ENCODE assay signal across 8 cellular contexts in the genomic region with DNA sequence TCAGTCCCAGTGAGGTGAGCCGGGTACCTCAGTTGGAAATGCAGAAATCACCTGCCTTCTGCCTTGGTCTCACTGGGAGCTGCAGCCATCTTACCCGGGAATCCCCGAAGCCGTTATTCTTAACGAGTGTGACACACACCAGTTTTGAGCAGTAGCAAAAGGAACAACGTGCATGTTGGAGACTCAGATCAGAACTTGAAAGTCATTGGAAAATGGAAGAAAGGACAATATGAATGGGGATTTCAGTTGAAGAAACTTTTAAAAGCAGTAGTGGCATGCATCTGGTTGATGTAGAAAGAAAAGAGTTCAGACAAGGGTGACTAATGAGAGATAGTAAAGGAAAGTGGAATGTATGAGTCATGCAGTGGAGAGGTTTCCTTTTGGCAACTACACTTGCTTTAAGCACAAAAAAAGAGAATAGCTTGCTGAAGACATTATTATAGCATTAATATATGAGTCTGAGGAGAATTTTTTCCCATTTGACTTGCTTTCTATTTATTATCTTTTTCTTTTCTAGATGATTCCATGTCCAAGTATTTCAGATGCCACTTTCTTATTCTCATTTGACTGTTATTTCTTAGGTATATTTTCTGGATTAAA. TPM values are rescaled to one million over a fixed set of nuclear protein-coding genes. Genes with fewer than 3 reads are reported as not detected.
DNase-seq lines count a peak whose midpoint lies in the region; ATAC-seq and TF ChIP-seq lines count a peak whose summit lies in the region.

No MANE protein-coding gene starts in this region.

- peak overlapping the region; percentile 19 for H3K4me3 Mint-ChIP-seq in activated naive CD8-positive, alpha-beta T cell treated with anti-CD3 and anti-CD28 coated beads, Interleukin-2, amount 10 ng/mL, durations not matched to agents 7 days and 5 days
- H3K4me3 Mint-ChIP-seq in immature natural killer cell: peak overlapping the region in 2 of 5 donors; percentile 8 to 62

- ATAC-seq in Right ventricle myocardium superior (ENCODE audit: poor library complexity) (peak; percentile 98), HG03025 (IDR thresholded peaks at IDR 0.05; ENCODE audit: low FRiP score, unreplicated experiment) (peak; percentile 67)
- ATAC-seq in activated naive CD8-positive, alpha-beta T cell treated with anti-CD3 and anti-CD28 coated beads, Interleukin-2, amount 10 ng/mL, durations not matched to agents 7 days and 5 days (ENCODE audit: low read depth): peak; percentile 85

- H3K4me1 Mint-ChIP-seq in activated naive CD8-positive, alpha-beta T cell treated with anti-CD3 and anti-CD28 coated beads, Interleukin-2, amount 10 ng/mL, durations not matched to agents 7 days and 5 days: peaks cover 17% of the 10 kb centered on the region
- H3K4me1 Mint-ChIP-seq in immature natural killer cell: peaks cover 22 to 41% of the 10 kb centered on the region in 2 donors

- H3K79me2 ChIP-seq in OCI-LY1 (ENCODE audit: insufficient read depth, low read length): no peaks in the 10 kb centered on the region

- H3K9me2 ChIP-seq in OCI-LY1 (ENCODE audit: low read depth, low read length): no peaks in the 10 kb centered on the region; the same call in 1 of the 2 replicates

- no peaks in the 10 kb centered on the region for H3K9me3 ChIP-seq in OCI-LY1 (ENCODE audit: low read length)

- H3K9ac ChIP-seq in OCI-LY1 (ENCODE audit: low read length): peak overlapping the region; percentile 20; the same call in 1 of the 2 replicates

- H2AFZ ChIP-seq in OCI-LY1 (ENCODE audit: low read length): no peak overlapping the region

- no peaks in the 10 kb centered on the region for H4K20me1 ChIP-seq in OCI-LY1 (ENCODE audit: insufficient read depth, low read length)

- H3K27me3 Mint-ChIP-seq in activated naive CD8-positive, alpha-beta T cell treated with anti-CD3 and anti-CD28 coated beads, Interleukin-2, amount 10 ng/mL, durations not matched to agents 7 days and 5 days: no peaks in the 10 kb centered on the region
- peaks cover 0 to 3% (median 1%) of the 10 kb centered on the region in 3 donors for H3K27me3 Mint-ChIP-seq in immature natural killer cell (ENCODE audit: low read depth in 3 of 3)

- H3K27ac ChIP-seq in OCI-LY1 (ENCODE audit: low read depth, low read length, poor library complexity, severe bottlenecking): peak overlapping the region; percentile 34

- H3K4me1 ChIP-seq in OCI-LY1 (ENCODE audit: insufficient read depth, low read length, severe bottlenecking): peaks cover 30% of the 10 kb centered on the region

- no peaks in the 10 kb centered on the region; the same call in 1 of the 2 replicates for H3F3A ChIP-seq in OCI-LY1 (ENCODE audit: insufficient read depth, low read length)

- no peak for DNase-seq in Right ventricle myocardium superior
- DNase-seq in cardiac septum (ENCODE audit: low spot score): no peak
- no peak for DNase-seq in activated naive CD8-positive, alpha-beta T cell treated with anti-CD3 and anti-CD28 coated beads, Interleukin-2, amount 10 ng/mL, durations not matched to agents 7 days and 5 days
- DNase-seq in immature natural killer cell: peak in 2 of 3 donors; percentile 9 to 31
- DNase-seq in stimulated activated CD4-positive, alpha-beta T cell treated with anti-CD3 and anti-CD28 coated beads, Interleukin-4, amount 100 ng/mL, for 1 hour: peak; percentile 53
- DNase-seq in NCI-H82 (lab: John Stamatoyannopoulos, UW): no peak

- POLR2A ChIA-PET in activated naive CD8-positive, alpha-beta T cell treated with anti-CD3 and anti-CD28 coated beads, Interleukin-2, amount 10 ng/mL, durations not matched to agents 7 days and 5 days (lab: Charles Lee): interaction anchor here (0.6 kb wide), 1 partner anchor 137 kb away, joined by 4 read pairs; no protein-coding TSS in a partner anchor

- H3K4me2 ChIP-seq in OCI-LY1 (ENCODE audit: low read length): peak overlapping the region; percentile 40

- H3K36me3 Mint-ChIP-seq in activated naive CD8-positive, alpha-beta T cell treated with anti-CD3 and anti-CD28 coated beads, Interleukin-2, amount 10 ng/mL, durations not matched to agents 7 days and 5 days: peaks cover 55% of the 10 kb centered on the region
- H3K36me3 Mint-ChIP-seq in immature natural killer cell: peaks cover 15 to 30% (median 23%) of the 10 kb centered on the region in 3 donors

- H3K27me3 ChIP-seq in OCI-LY1 (ENCODE audit: insufficient read depth, low read length): no peaks in the 10 kb centered on the region

- intact Hi-C loops in Right ventricle myocardium superior (cut with DNase I): loop anchor here (10.0 kb wide), 1 partner anchor 52 kb away; the partner anchor contains the start of genes CERT1 and POLK
- intact Hi-C loops in cardiac septum (cut with DNase I): loop anchor here (2.0 kb wide), 1 partner anchor 56 kb away; the partner anchor contains the start of genes CERT1 and POLK

- no peak for TF ChIP-seq CTCF in OCI-LY1 (IDR thresholded peaks at IDR 0.05; ENCODE audit: low read length)

- H3K4me3 ChIP-seq in OCI-LY1 (ENCODE audit: low read depth, low read length, poor library complexity, severe bottlenecking): no peak overlapping the region

- peaks cover 17% of the 10 kb centered on the region for H3K9me3 Mint-ChIP-seq in activated naive CD8-positive, alpha-beta T cell treated with anti-CD3 and anti-CD28 coated beads, Interleukin-2, amount 10 ng/mL, durations not matched to agents 7 days and 5 days
- peaks cover 8 to 19% (median 13%) of the 10 kb centered on the region in 6 donors for H3K9me3 Mint-ChIP-seq in immature natural killer cell

- peak overlapping the region; percentile 8 for H3K27ac Mint-ChIP-seq in activated naive CD8-positive, alpha-beta T cell treated with anti-CD3 and anti-CD28 coated beads, Interleukin-2, amount 10 ng/mL, durations not matched to agents 7 days and 5 days
- peak overlapping the region in 4 of 6 donors; percentile 0 to 14 (median 8) for H3K27ac Mint-ChIP-seq in immature natural killer cell

- peaks cover 4% of the 10 kb centered on the region; the same call in 1 of the 2 replicates for H3K36me3 ChIP-seq in OCI-LY1 (ENCODE audit: insufficient read depth, low read length)

RNA-seq across cellular contexts. Expression of gene ANKDD1B, which starts 44.4 kb away (rescaled TPM):
- total RNA-seq in Right ventricle myocardium superior: not detected
- total RNA-seq in cardiac septum: 0.38 TPM
- under 1 TPM; 0.26 to 0.28 TPM for total RNA-seq in activated naive CD8-positive, alpha-beta T cell treated with anti-CD3 and anti-CD28 coated beads, Interleukin-2, amount 10 ng/mL, durations not matched to agents 7 days and 5 days
- polyA plus RNA-seq in immature natural killer cell: under 1 TPM; 0.63 to 0.76 (median 0.71) TPM

RNA-seq across cellular contexts. Expression of gene POLK, which starts 55.1 kb away (rescaled TPM):
- 20.6 TPM for total RNA-seq in Right ventricle myocardium superior
- total RNA-seq in cardiac septum: 26.6 TPM
- 10 to 100 TPM; 27.6 to 29.8 TPM for total RNA-seq in activated naive CD8-positive, alpha-beta T cell treated with anti-CD3 and anti-CD28 coated beads, Interleukin-2, amount 10 ng/mL, durations not matched to agents 7 days and 5 days
- polyA plus RNA-seq in immature natural killer cell: 10 to 100 TPM in 2 of 3 donors, 1 to 10 TPM in 1; 8.0 to 17.3 (median 11.7) TPM

RNA-seq across cellular contexts. Expression of gene CERT1, which starts 55.4 kb away (rescaled TPM):
- total RNA-seq in Right ventricle myocardium superior (32.1 TPM), cardiac septum (39.5 TPM)
- total RNA-seq in activated naive CD8-positive, alpha-beta T cell treated with anti-CD3 and anti-CD28 coated beads, Interleukin-2, amount 10 ng/mL, durations not matched to agents 7 days and 5 days: 10 to 100 TPM; 33.9 to 39.3 TPM
- 10 to 100 TPM in 2 of 3 donors, 1 to 10 TPM in 1; 8.2 to 22.0 (median 11.7) TPM for polyA plus RNA-seq in immature natural killer cell

Comparison
In these comparisons a context has a peak if more than half of its experiments do, and no peak if none do; other contexts are left out.
1. DNase-seq: peak in immature natural killer cell (2 of 3) and stimulated activated CD4-positive, alpha-beta T cell treated with anti-CD3 and anti-CD28 coated beads, Interleukin-4, amount 100 ng/mL, for 1 hour (single experiment); none in Right ventricle myocardium superior (single experiment), cardiac septum (single experiment), activated naive CD8-positive, alpha-beta T cell treated with anti-CD3 and anti-CD28 coated beads, Interleukin-2, amount 10 ng/mL, durations not matched to agents 7 days and 5 days (single experiment) and NCI-H82 (single experiment).
2. Peak in every context shown above with its lines, with median percentiles within 50 percentile points of each other: ATAC-seq.